16 cellular contexts compared by ENCODE assay signal in genomic region chr1:169696273-169697100, GRCh38. TPM values are rescaled to one million over a fixed set of nuclear protein-coding genes. Genes with fewer than 3 reads are reported as not detected.
DNase-seq lines count a peak whose midpoint lies in the region; ATAC-seq, FAIRE-seq and TF ChIP-seq lines count a peak whose summit lies in the region.
"Had no signal": no experiment of that assay in that cellular context is flagged by ENCODE, and none has a peak within 500 bp of the region (broad histone marks: within the 10 kb centered on the region; RNA-seq: fewer than 3 reads in every experiment).

No MANE protein-coding gene starts in this region.

- in situ Hi-C loops in GM12878 (cut with MboI) = no loop called here

- H3K4me2 ChIP-seq in BLaER1 (peak overlapping the region; percentile 33; the same call in 1 of the 2 replicates), OCI-LY3 (ENCODE audit: low read length) (peak overlapping the region; percentile 62), GM12878 (ENCODE audit: control insufficient read depth, insufficient read depth) (peak overlapping the region; percentile 15; the same call in 1 of the 2 replicates)
- H3K4me2 ChIP-seq: neural progenitor cell had no signal

- H4K20me1 ChIP-seq in BLaER1 = no peaks in the 10 kb centered on the region
- H4K20me1 ChIP-seq in OCI-LY3 (ENCODE audit: insufficient read depth, low read length) = no peaks in the 10 kb centered on the region
- H4K20me1 ChIP-seq in GM12878 (ENCODE audit: control insufficient read depth, insufficient read depth) = no peaks in the 10 kb centered on the region

- RAD21 ChIA-PET in GM12878 (lab: Charles Lee; ENCODE audit: unreplicated experiment) = interaction anchor here (1.0 to 3.2 kb wide), 7 partner anchors 12 to 1096 kb away, joined by 3 to 25 read pairs (median 5); partner anchors contain the start of gene METTL18

- POLR2A ChIA-PET in GM12878 (lab: Charles Lee) = interaction anchor here (0.6 to 8.1 kb wide), 6 partner anchors 11 to 1732 kb away, joined by 3 to 64 read pairs (median 4); no protein-coding TSS in a partner anchor

- H3K27me3 ChIP-seq in BLaER1 (no peaks in the 10 kb centered on the region), OCI-LY3 (ENCODE audit: low read depth, low read length) (no peaks in the 10 kb centered on the region), GM12878 (replicated peaks in 1 of 2; ENCODE audit: control insufficient read depth in 2 of 2, insufficient read depth in 2 of 2, low read length in 1 of 2) (no peaks in the 10 kb centered on the region), suprapubic skin (no peaks in the 10 kb centered on the region)
- H3K27me3 ChIP-seq: gastrocnemius medialis, neural progenitor cell had no signal

- ATAC-seq in GM18511 (IDR thresholded peaks at IDR 0.05; ENCODE audit: unreplicated experiment) (peak; percentile 24), GM12878 (0 out of 3 replicates have a peak, but pooled peaks have one; percentile 7), GM21717 (IDR thresholded peaks at IDR 0.05; ENCODE audit: unreplicated experiment) (no peak), HG02678 (IDR thresholded peaks at IDR 0.05; ENCODE audit: unreplicated experiment) (no peak)
- ATAC-seq: gastrocnemius medialis had no signal

- no peak for TF ChIP-seq EP300 in GM12878 (IDR thresholded peaks at IDR 0.05; ENCODE audit: borderline replicate concordance in 1 of 2, control insufficient read depth in 1 of 2, low read depth in 2 of 2, low read length in 2 of 2)
- TF ChIP-seq EP300 in suprapubic skin (IDR thresholded peaks at IDR 0.05) = no peak

- BruUV-seq in GM12878 (replicated peaks; lab: Mats Ljungman, UMichigan) = no TSS peak

- H3K36me3 ChIP-seq in BLaER1 (no peaks in the 10 kb centered on the region), OCI-LY3 (replicated peaks; ENCODE audit: low read depth, low read length) (peaks cover 75% of the 10 kb centered on the region), GM12878 (ENCODE audit: control insufficient read depth in 2 of 2, insufficient read depth in 2 of 2, low read length in 1 of 2) (no peaks in the 10 kb centered on the region; a peak in 1 of 4 replicates), suprapubic skin (no peaks in the 10 kb centered on the region)
- H3K36me3 ChIP-seq: gastrocnemius medialis, neural progenitor cell had no signal

- FAIRE-seq in GM12878 (lab: Jason Lieb, UNC) = no peak
- FAIRE-seq: kidney had no signal

- H3K9me3 ChIP-seq in BLaER1 = no peaks in the 10 kb centered on the region
- no peaks in the 10 kb centered on the region for H3K9me3 ChIP-seq in OCI-LY3 (ENCODE audit: insufficient read depth, low read length)
- no peaks in the 10 kb centered on the region for H3K9me3 ChIP-seq in GM12878 (replicated peaks; ENCODE audit: control insufficient read depth, insufficient read depth, low read length)
- no peaks in the 10 kb centered on the region for H3K9me3 ChIP-seq in suprapubic skin
- H3K9me3 ChIP-seq: gastrocnemius medialis had no signal

- intact Hi-C loops in GM12878 (cut with micrococcal nuclease; ENCODE audit: unreplicated experiment) = loop anchor here (2.0 to 10.0 kb wide), 4 partner anchors 14 to 376 kb away; partner anchors contain the start of genes KIFAP3, SCYL3 and SELL

- H3K79me2 ChIP-seq in OCI-LY3 (ENCODE audit: low read length) = peaks cover 39% of the 10 kb centered on the region
- H3K79me2 ChIP-seq in GM12878 (ENCODE audit: control insufficient read depth, insufficient read depth, low read length) = no peaks in the 10 kb centered on the region

- CTCF ChIA-PET in GM12878 (lab: Yijun Ruan, JAX) = interaction anchor here (0.9 to 7.7 kb wide), 6 partner anchors 11 to 94 kb away, joined by 3 to 125 read pairs (median 30); no protein-coding TSS in a partner anchor

- DNase-seq in GM12878 (ENCODE audit: low read depth, low spot score) (no peak), suprapubic skin (ENCODE audit: low spot score in 2 of 2) (no peak), EL (no peak)
- DNase-seq: dermis blood vessel endothelial cell; gastrocnemius medialis; HCEC 1CT; kidney; stimulated activated CD4-positive, alpha-beta T cell treated with anti-CD3 and anti-CD28 coated beads, Interleukin-12 subunit alpha, Interleukin-12 subunit beta, amount 100 ng/mL, for 4 hours had no signal

- no peak for TF ChIP-seq POLR2A in GM12878 (IDR thresholded peaks at IDR 0.05; ENCODE audit: low read depth, low read length)
- TF ChIP-seq POLR2A in suprapubic skin (IDR thresholded peaks at IDR 0.05) = no peak

- H3K4me1 ChIP-seq in BLaER1 (peaks cover 92% of the 10 kb centered on the region), OCI-LY3 (ENCODE audit: low read length) (peaks cover 99% of the 10 kb centered on the region), GM12878 (ENCODE audit: control insufficient read depth, insufficient read depth, low read length) (peaks cover 67% of the 10 kb centered on the region), suprapubic skin (no peaks in the 10 kb centered on the region)
- H3K4me1 ChIP-seq: neural progenitor cell had no signal

- H3K9ac ChIP-seq in BLaER1 (no peak overlapping the region), OCI-LY3 (ENCODE audit: low read length) (peak overlapping the region; percentile 93), GM12878 (ENCODE audit: control insufficient read depth, insufficient read depth, low read length) (no peak overlapping the region)
- H3K9ac ChIP-seq: neural progenitor cell had no signal

- H2AFZ ChIP-seq in OCI-LY3 (ENCODE audit: low read depth, low read length) = no peak overlapping the region
- H2AFZ ChIP-seq in GM12878 (ENCODE audit: control insufficient read depth, low read depth, low read length) = peak overlapping the region; percentile 24; the same call in 1 of the 2 replicates
- H2AFZ ChIP-seq: neural progenitor cell had no signal

- no peak for TF ChIP-seq RAD21 in GM12878 (IDR thresholded peaks at IDR 0.05; ENCODE audit: insufficient read depth, low read depth, low read length)

- H3K4me3 ChIP-seq in BLaER1 (no peak overlapping the region), OCI-LY3 (ENCODE audit: low read length) (peak overlapping the region; percentile 41; the same call in 1 of the 2 replicates), GM12878 (no peak overlapping the region), suprapubic skin (no peak overlapping the region)
- H3K4me3 ChIP-seq: gastrocnemius medialis, neural progenitor cell had no signal

- H3K27ac ChIP-seq in BLaER1 (0 out of 2 replicates have a peak overlapping the region, but pooled peaks have one; percentile 3), OCI-LY3 (ENCODE audit: low read length) (peak overlapping the region; percentile 98), GM12878 (ENCODE audit: control insufficient read depth, insufficient read depth) (peak overlapping the region; percentile 91), suprapubic skin (no peak overlapping the region)
- H3K27ac ChIP-seq: gastrocnemius medialis, neural progenitor cell had no signal

- SMC1A ChIA-PET in GM12878 (lab: Charles Lee; ENCODE audit: uncharacterized antibody, unreplicated experiment) = interaction anchor here (0.6 to 10.1 kb wide), 13 partner anchors 11 to 386 kb away, joined by 3 to 176 read pairs (median 5); partner anchors contain the start of genes F5 and METTL18

- no peak for TF ChIP-seq CTCF in OCI-LY3 (IDR thresholded peaks at IDR 0.05; ENCODE audit: low read depth, low read length)
- TF ChIP-seq CTCF in GM12878 (IDR thresholded peaks at IDR 0.05 in 2 of 3, conservative IDR thresholded peaks at IDR 0.05 in 1 of 3; ENCODE audit: control insufficient read depth in 2 of 3, extremely low read depth in 1 of 3, insufficient read depth in 1 of 3, low read depth in 3 of 3, low read length in 3 of 3) = no peak
- no peak for TF ChIP-seq CTCF in suprapubic skin (IDR thresholded peaks at IDR 0.05)

- 34% methylated on average over 3 of the region's 3 CpGs for WGBS in GM12878 (ENCODE audit: insufficient coverage, insufficient replicate concordance, low lambda C conversion rate, missing lambda C conversion rate)
- WGBS in suprapubic skin = 55% methylated on average over 3 of the region's 3 CpGs

TF ChIP-seq in GM12878, 131 proteins besides CTCF, POLR2A, EP300 and RAD21 (continues in another document):
- TF ChIP-seq MEF2A (IDR thresholded peaks at IDR 0.05; ENCODE audit: insufficient read depth, low read depth, low read length) = no peak

RNA-seq across cellular contexts. Expression of gene SELL, which starts 14.9 kb away (rescaled TPM):
- 16.0 and 27.0 TPM in 2 replicates for total RNA-seq in GM12878 (2013; cell fraction: nucleolus; rRNA removed)
- total RNA-seq in GM12878 (2014; rRNA removed) (37.2 and 41.6 TPM in 2 replicates), GM12878 (2014; rRNA removed; fragmentation: Illumina TruSeq; extraction: Trizol) (50.5 and 52.1 TPM in 2 replicates), GM12878 (2021) (43.6 and 55.2 TPM in 2 replicates), suprapubic skin (under 1 TPM in 2 of 4 donors, not detected in 2; 0.47 to 0.60 TPM)
- 13.7 TPM for polyA plus RNA-seq in GM12878 (2011; ENCODE audit: low read depth)
- polyA plus RNA-seq in GM12878 (2011; rRNA removed) (49.7 and 61.0 TPM in 2 replicates), GM12878 (2014; fragmentation: Illumina TruSeq; extraction: Trizol) (66.0 and 78.2 TPM in 2 replicates), GM12878 (2014; fragmentation: Nextera tagmentation; extraction: Ambion mirVana) (10 to 100 TPM; 53.5 to 63.2 TPM), GM12878 (2014; rRNA removed) (29.6 and 40.9 TPM in 2 replicates), GM12878 (2016; fragmentation: Nextera tagmentation; extraction: Ambion mirVana) (10 to 100 TPM; 31.8 to 35.3 TPM)
- polyA plus RNA-seq in GM12878 (2011; cell fraction: cytosol; rRNA removed) = 27.1 and 28.6 TPM in 2 replicates
- 17.1 and 20.2 TPM in 2 replicates for polyA plus RNA-seq in GM12878 (2011; cell fraction: nucleus; rRNA removed)
- 12.5 and 28.8 TPM in 2 replicates for polyA plus RNA-seq in GM12878 (2012)
- polyA minus RNA-seq in GM12878 (2011; rRNA and poly(A)+ RNA removed) = 37.3 and 38.3 TPM in 2 replicates
- polyA minus RNA-seq in GM12878 (2011; cell fraction: cytosol; rRNA and poly(A)+ RNA removed) = 19.5 and 22.1 TPM in 2 replicates
- polyA minus RNA-seq in GM12878 (2011; cell fraction: nucleus; rRNA and poly(A)+ RNA removed) = 15.1 and 16.5 TPM in 2 replicates
- total RNA-seq: LHCN-M2 had no signal

RNA-seq across cellular contexts. Expression of gene SELE, which starts 37.4 kb away (rescaled TPM):
- total RNA-seq in GM12878 (2013; cell fraction: nucleolus; rRNA removed) = not detected in 2 replicates
- total RNA-seq in GM12878 (2014; rRNA removed) (not detected in 2 replicates), GM12878 (2014; rRNA removed; fragmentation: Illumina TruSeq; extraction: Trizol) (not detected in 2 replicates), GM12878 (2021) (not detected in 2 replicates), suprapubic skin (1 to 10 TPM in 3 of 4 donors, under 1 TPM in 1; 0.32 to 3.3 (median 2.3) TPM)
- not detected for polyA plus RNA-seq in GM12878 (2011; ENCODE audit: low read depth)
- polyA plus RNA-seq in GM12878 (2011; rRNA removed) (not detected in 2 replicates), GM12878 (2014; fragmentation: Illumina TruSeq; extraction: Trizol) (not detected in 2 replicates), GM12878 (2014; fragmentation: Nextera tagmentation; extraction: Ambion mirVana) (not detected), GM12878 (2014; rRNA removed) (not detected in 2 replicates), GM12878 (2016; fragmentation: Nextera tagmentation; extraction: Ambion mirVana) (not detected)
- polyA plus RNA-seq in GM12878 (2011; cell fraction: cytosol; rRNA removed) = not detected in 2 replicates
- not detected in 2 replicates for polyA plus RNA-seq in GM12878 (2011; cell fraction: nucleus; rRNA removed)
- polyA plus RNA-seq in GM12878 (2012) = not detected in 2 replicates
- polyA minus RNA-seq in GM12878 (2011; rRNA and poly(A)+ RNA removed) = not detected in 2 replicates
- not detected in 2 replicates for polyA minus RNA-seq in GM12878 (2011; cell fraction: cytosol; rRNA and poly(A)+ RNA removed)
- polyA minus RNA-seq in GM12878 (2011; cell fraction: nucleus; rRNA and poly(A)+ RNA removed) = not detected in 2 replicates
- total RNA-seq: LHCN-M2 had no signal
- polyA plus RNA-seq: BJ had no signal

Comparison
In these comparisons a context has a peak if more than half of its experiments do, and no peak if none do; other contexts are left out.
1. ATAC-seq: peak in GM18511 (single experiment) and GM12878 (single experiment); none in GM21717 (single experiment) and HG02678 (single experiment).
2. RNA of gene SELL, which starts 14.9 kb away (total RNA-seq): 16.0 to 55.2 TPM in GM12878; 0.47 to 0.60 TPM in suprapubic skin; every median in the first group is over 10 times any median in the second.
3. Peak in every context shown above with its lines, with median percentiles within 50 percentile points of each other: H3K4me2 ChIP-seq.